Comparison of ENCODE assay signal across 13 cellular contexts in the genomic region with DNA sequence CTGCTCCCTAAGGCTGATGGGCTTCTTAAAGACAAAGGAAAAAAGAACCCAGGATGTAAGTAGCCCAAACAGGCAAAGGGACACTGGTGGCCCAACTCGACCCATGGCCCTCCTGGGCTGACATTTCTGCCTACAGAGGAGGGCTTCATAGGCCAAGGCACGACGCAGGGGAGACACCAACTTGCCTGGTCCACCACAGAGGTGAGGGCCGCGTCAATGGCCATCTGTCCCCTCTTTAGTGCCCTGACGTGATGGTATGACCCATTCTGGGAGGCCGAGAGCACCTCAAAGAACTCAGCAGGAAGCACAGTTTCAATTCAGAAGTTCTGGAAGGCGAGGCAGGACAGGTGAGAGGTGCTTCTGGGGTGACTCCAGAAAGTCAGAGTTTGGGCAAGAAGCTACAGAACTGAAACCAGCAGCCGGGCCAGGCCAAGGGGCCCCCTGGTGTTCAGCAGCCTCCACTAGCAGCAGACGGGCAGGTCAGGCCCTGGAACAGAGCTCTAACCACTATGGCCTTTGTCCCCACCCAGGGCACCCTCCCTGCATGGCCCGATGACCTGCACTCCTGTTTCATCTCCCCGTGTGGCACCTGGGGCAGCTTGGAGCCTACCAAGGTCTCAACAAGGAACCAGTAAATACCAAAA. TPM values are rescaled to one million over a fixed set of nuclear protein-coding genes. Genes with fewer than 3 reads are reported as not detected.
DNase-seq lines count a peak whose midpoint lies in the region; ATAC-seq and TF ChIP-seq lines count a peak whose summit lies in the region.
"Had no signal": no experiment of that assay in that cellular context is flagged by ENCODE, and none has a peak within 500 bp of the region (broad histone marks: within the 10 kb centered on the region; RNA-seq: fewer than 3 reads in every experiment).

No MANE protein-coding gene starts in this region.

- no peaks in the 10 kb centered on the region for H3K36me3 ChIP-seq in HCT116 (ENCODE audit: control insufficient read depth in 1 of 2, insufficient read depth in 2 of 2, low read length in 2 of 2)
- no peaks in the 10 kb centered on the region for H3K36me3 ChIP-seq in WERI-Rb-1
- H3K36me3 ChIP-seq in mucosa of descending colon (ENCODE audit: low read depth), result no peaks in the 10 kb centered on the region

- intact Hi-C loops in HCT116 (cut with micrococcal nuclease), result no loop called here
- intact Hi-C loops in mucosa of descending colon (cut with DNase I, micrococcal nuclease), result no loop called here

- H3K27ac ChIP-seq in HCT116 (ENCODE audit: low read depth, low read length), result no peak overlapping the region
- H3K27ac ChIP-seq in WERI-Rb-1, result no peak overlapping the region
- H3K27ac ChIP-seq: gastrocnemius medialis had no signal

- no peak overlapping the region for H2AFZ ChIP-seq in HCT116 (ENCODE audit: low read depth, low read length, poor library complexity, severe bottlenecking)

- POLR2A ChIA-PET in HCT116 (lab: Charles Lee), result no interaction called here

- H3K9me2 ChIP-seq in HCT116 (ENCODE audit: insufficient read depth), result no peaks in the 10 kb centered on the region

- H4K20me1 ChIP-seq in HCT116 (ENCODE audit: insufficient read depth), result no peaks in the 10 kb centered on the region

- CTCF ChIA-PET in HCT116 (lab: Charles Lee), result interaction anchor here (1.0 to 1.4 kb wide), 2 partner anchors 13 to 354 kb away, joined by 3 to 6 read pairs; no protein-coding TSS in a partner anchor

- peak in 2 of 3 experiments; percentile 22 to 23; a peak in 2 of 6 replicates for TF ChIP-seq CTCF in HCT116 (IDR thresholded peaks at IDR 0.05 in 2 of 3, conservative IDR thresholded peaks at IDR 0.05 in 1 of 3; ENCODE audit: borderline replicate concordance in 1 of 3, insufficient read depth in 1 of 3, low read depth in 2 of 3, low read length in 2 of 3)
- peak; percentile 49 for TF ChIP-seq CTCF in WERI-Rb-1 (IDR thresholded peaks at IDR 0.05; ENCODE audit: low read depth, low read length)
- TF ChIP-seq CTCF in mucosa of descending colon (IDR thresholded peaks at IDR 0.05), result no peak

- 0 out of 2 replicates have a peak, but pooled peaks have one; percentile 39 for ATAC-seq in HCT116
- ATAC-seq in mucosa of descending colon, result peak; percentile 17
- ATAC-seq: gastrocnemius medialis, left cardiac atrium had no signal

- no peak overlapping the region for H3K4me2 ChIP-seq in HCT116 (ENCODE audit: low read length)

- TF ChIP-seq POLR2A in HCT116 (IDR thresholded peaks at IDR 0.05; ENCODE audit: borderline replicate concordance, extremely low read depth, insufficient read depth, insufficient read length), result no peak

- peak; percentile 33 for DNase-seq in ELR (ENCODE audit: low read depth)
- DNase-seq in HCT116 (ENCODE audit: low read depth, low spot score), result no peak
- no peak for DNase-seq in WERI-Rb-1
- DNase-seq in mucosa of descending colon, result no peak
- DNase-seq in DMS153 treated with DMSO at 0.1 percent for 48 hours (lab: John Stamatoyannopoulos, UW; ENCODE audit: unreplicated experiment), result no peak
- no peak for DNase-seq in NCI-H2227 (lab: John Stamatoyannopoulos, UW; ENCODE audit: unreplicated experiment)
- no peak for DNase-seq in activated gamma-delta T cell treated with Interleukin-2 at 50 U/mL for 16 hours
- DNase-seq in activated CD8-positive, alpha-beta memory T cell treated with anti-CD3 and anti-CD28 coated beads, Interleukin-2, amount 50 U/mL, for 48 hours, result no peak
- DNase-seq: activated naive CD8-positive, alpha-beta T cell treated with anti-CD3 and anti-CD28 coated beads, Interleukin-2, amount 10 ng/mL, durations not matched to agents 7 days and 5 days; gastrocnemius medialis; left cardiac atrium; NCI-H187 treated with DMSO at 0.1 percent for 48 hours; stimulated activated CD4-positive, alpha-beta T cell treated with anti-CD3 and anti-CD28 coated beads, Interleukin-12 subunit alpha, Interleukin-12 subunit beta, amount 100 ng/mL, for 4 hours had no signal

- H3K4me3 ChIP-seq in HCT116 (replicated peaks in 1 of 2; ENCODE audit: low read depth in 1 of 2, low read length in 2 of 2), result no peak overlapping the region
- H3K4me3 ChIP-seq in WERI-Rb-1 (ENCODE audit: low read depth, low read length), result no peak overlapping the region
- no peak overlapping the region for H3K4me3 ChIP-seq in mucosa of descending colon
- H3K4me3 ChIP-seq: gastrocnemius medialis had no signal

- RAD21 ChIA-PET in HCT116 (lab: Charles Lee; ENCODE audit: low non-redundant PET in 1 of 2, low total read pairs in 2 of 2, uncharacterized antibody in 2 of 2, unreplicated experiment in 2 of 2), result no interaction called here

- no TSS peak for BruUV-seq in HCT116 (replicated peaks; lab: Mats Ljungman, UMichigan)

- no peak for TF ChIP-seq RAD21 in HCT116 (IDR thresholded peaks at IDR 0.05; ENCODE audit: low read depth)

- no peaks in the 10 kb centered on the region for H3K79me2 ChIP-seq in HCT116 (ENCODE audit: insufficient read depth, low read length)

- no peak overlapping the region for H3K9ac ChIP-seq in HCT116 (ENCODE audit: low read length)

- H3K9me3 ChIP-seq in HCT116 (ENCODE audit: control insufficient read depth in 1 of 2, insufficient read depth in 1 of 2, low read depth in 1 of 2, low read length in 2 of 2), result no peaks in the 10 kb centered on the region
- no peaks in the 10 kb centered on the region for H3K9me3 ChIP-seq in WERI-Rb-1 (ENCODE audit: severe bottlenecking)
- no peaks in the 10 kb centered on the region for H3K9me3 ChIP-seq in mucosa of descending colon
- H3K9me3 ChIP-seq: gastrocnemius medialis had no signal

- H3K4me1 ChIP-seq in HCT116 (ENCODE audit: control insufficient read depth in 1 of 2, insufficient read depth in 2 of 2, low read length in 2 of 2), result no peaks in the 10 kb centered on the region
- H3K4me1 ChIP-seq in mucosa of descending colon (ENCODE audit: low read depth), result no peaks in the 10 kb centered on the region
- H3K4me1 ChIP-seq: gastrocnemius medialis had no signal

- no peaks in the 10 kb centered on the region for H3K27me3 ChIP-seq in HCT116 (ENCODE audit: insufficient read depth, low read length)
- H3K27me3 ChIP-seq in WERI-Rb-1 (ENCODE audit: insufficient read depth, low read depth, severe bottlenecking), result no peaks in the 10 kb centered on the region
- H3K27me3 ChIP-seq: gastrocnemius medialis had no signal

TF ChIP-seq in HCT116, 20 proteins besides CTCF, POLR2A, EP300 and RAD21:
- TF ChIP-seq SRF (IDR thresholded peaks at IDR 0.05; ENCODE audit: low read depth) (no peak), EGR1 (IDR thresholded peaks at IDR 0.05; ENCODE audit: low read depth) (no peak), CBX3 (IDR thresholded peaks at IDR 0.05; ENCODE audit: low read depth) (no peak), POLR2AphosphoS5 (IDR thresholded peaks at IDR 0.05; ENCODE audit: low read depth, low read length) (no peak), ZNF274 (IDR thresholded peaks at IDR 0.05; ENCODE audit: low read depth, low read length) (no peak), SP1 (IDR thresholded peaks at IDR 0.05; ENCODE audit: low read depth) (no peak), EZH2 (IDR thresholded peaks at IDR 0.05) (no peak)
- TF ChIP-seq, protein P1, sequence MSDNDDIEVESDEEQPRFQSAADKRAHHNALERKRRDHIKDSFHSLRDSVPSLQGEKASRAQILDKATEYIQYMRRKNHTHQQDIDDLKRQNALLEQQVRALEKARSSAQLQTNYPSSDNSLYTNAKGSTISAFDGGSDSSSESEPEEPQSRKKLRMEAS (IDR thresholded peaks at IDR 0.05), result no peak

RNA-seq across cellular contexts. Expression of a gene that starts 45.1 kb away (rescaled TPM):
- total RNA-seq in HCT116 (2021; ENCODE audit: unreplicated experiment) (78.9 TPM), mucosa of descending colon (10 to 100 TPM; 37.0 to 44.1 (median 41.4) TPM)
- 71.7 and 73.4 TPM in 2 replicates for polyA plus RNA-seq in HCT116 (2012)
